ENCODE assay signal across 13 cellular contexts in the genomic region with DNA sequence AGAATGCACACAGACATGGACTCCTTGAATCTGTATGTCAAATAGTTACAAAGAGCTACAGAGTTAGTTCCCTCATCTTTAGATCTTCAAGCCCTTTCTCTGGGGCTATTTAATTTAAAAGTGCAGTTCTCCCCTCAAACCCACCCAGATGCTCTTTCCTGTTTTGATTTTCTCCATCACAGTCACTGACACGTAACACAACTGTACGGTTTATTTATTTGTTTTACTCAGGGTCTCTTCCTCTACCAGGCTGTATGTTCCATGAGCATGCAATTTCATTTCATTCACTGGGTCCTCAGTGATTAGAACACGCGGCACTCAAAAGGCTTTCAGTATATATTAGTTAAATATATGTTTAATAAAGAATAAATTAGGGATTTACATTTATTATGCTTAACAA.
A peak's percentile ranks its signal among the peaks of the same experiment; 100 is the strongest.
DNase-seq lines count a peak whose midpoint lies in the region; ATAC-seq lines count a peak whose summit lies in the region.
"Had no signal": no experiment of that assay in that cellular context is flagged by ENCODE, and none has a peak within 500 bp of the region (broad histone marks: within the 10 kb centered on the region; RNA-seq: fewer than 3 reads in every experiment).

No MANE protein-coding gene starts in this region.

- peaks cover 22% of the 10 kb centered on the region for H3K36me3 Mint-ChIP-seq in activated naive CD4-positive, alpha-beta T cell treated with anti-CD3 and anti-CD28 coated beads for 36 hours (ENCODE audit: low read depth)
- H3K36me3 Mint-ChIP-seq in T-helper 17 cell (ENCODE audit: low read depth), result no peaks in the 10 kb centered on the region
- peaks cover 10% of the 10 kb centered on the region for H3K36me3 Mint-ChIP-seq in effector memory CD8-positive, alpha-beta T cell (ENCODE audit: insufficient read depth)

- H3K27ac Mint-ChIP-seq in activated naive CD4-positive, alpha-beta T cell treated with anti-CD3 and anti-CD28 coated beads for 36 hours, result peak overlapping the region; percentile 94
- peak overlapping the region; percentile 97 for H3K27ac Mint-ChIP-seq in T-helper 17 cell
- peak overlapping the region; percentile 86 to 88 for H3K27ac Mint-ChIP-seq in effector memory CD8-positive, alpha-beta T cell
- peak overlapping the region in 1 of 2 donors; percentile 96 for H3K27ac Mint-ChIP-seq in stimulated activated naive CD8-positive, alpha-beta T cell treated with anti-CD3 and anti-CD28 coated beads, Interleukin-15, amount 100 ng/mL, for 72 hours

- H3K9me3 ChIP-seq in T-helper 17 cell (ENCODE audit: control insufficient read depth, low read length, poor library complexity, severe bottlenecking), result no peaks in the 10 kb centered on the region
- H3K9me3 ChIP-seq: ovary, thoracic aorta had no signal

- CTCF ChIA-PET in activated naive CD4-positive, alpha-beta T cell treated with anti-CD3 and anti-CD28 coated beads for 36 hours (lab: Charles Lee), result interaction anchor here (7.1 to 10.0 kb wide), 2 partner anchors 20 to 54 kb away, joined by 34 to 66 read pairs; no protein-coding TSS in a partner anchor

- H3K27me3 Mint-ChIP-seq in activated naive CD4-positive, alpha-beta T cell treated with anti-CD3 and anti-CD28 coated beads for 36 hours (ENCODE audit: low read depth), result no peaks in the 10 kb centered on the region
- H3K27me3 Mint-ChIP-seq in T-helper 17 cell, result no peaks in the 10 kb centered on the region
- no peaks in the 10 kb centered on the region for H3K27me3 Mint-ChIP-seq in effector memory CD8-positive, alpha-beta T cell
- H3K27me3 Mint-ChIP-seq in stimulated activated naive CD8-positive, alpha-beta T cell treated with anti-CD3 and anti-CD28 coated beads, Interleukin-15, amount 100 ng/mL, for 72 hours, result no peaks in the 10 kb centered on the region

- no peak for DNase-seq in activated naive CD4-positive, alpha-beta T cell treated with anti-CD3 and anti-CD28 coated beads for 36 hours
- DNase-seq in activated naive CD4-positive, alpha-beta T cell treated with Interleukin-2 at 50 U/mL for 16 hours, result no peak
- DNase-seq in T-helper 17 cell (no peak), islet precursor cell (no peak), left colon (no peak)
- DNase-seq in effector memory CD8-positive, alpha-beta T cell, result no peak
- no peak for DNase-seq in stimulated activated naive CD8-positive, alpha-beta T cell treated with anti-CD3 and anti-CD28 coated beads, Interleukin-15, amount 100 ng/mL, for 72 hours
- no peak for DNase-seq in stimulated activated CD4-positive, alpha-beta T cell treated with anti-CD3 and anti-CD28 coated beads, Interleukin-4, amount 100 ng/mL, for 24 hours
- DNase-seq: mesendoderm; NCI-H2171; ovary; stimulated activated CD4-positive, alpha-beta T cell treated with anti-CD3 and anti-CD28 coated beads, Interleukin-12 subunit alpha, Interleukin-12 subunit beta, amount 100 ng/mL, for 4 hours had no signal

- no peaks in the 10 kb centered on the region for H3K9me3 Mint-ChIP-seq in activated naive CD4-positive, alpha-beta T cell treated with anti-CD3 and anti-CD28 coated beads for 36 hours
- H3K9me3 Mint-ChIP-seq in effector memory CD8-positive, alpha-beta T cell, result no peaks in the 10 kb centered on the region
- H3K9me3 Mint-ChIP-seq in stimulated activated naive CD8-positive, alpha-beta T cell treated with anti-CD3 and anti-CD28 coated beads, Interleukin-15, amount 100 ng/mL, for 72 hours, result no peaks in the 10 kb centered on the region

- peak overlapping the region; percentile 82 for H3K4me3 Mint-ChIP-seq in activated naive CD4-positive, alpha-beta T cell treated with anti-CD3 and anti-CD28 coated beads for 36 hours
- H3K4me3 Mint-ChIP-seq in T-helper 17 cell, result peak overlapping the region; percentile 61
- H3K4me3 Mint-ChIP-seq in effector memory CD8-positive, alpha-beta T cell, result peak overlapping the region; percentile 75 to 80
- peak overlapping the region; percentile 54 to 91 for H3K4me3 Mint-ChIP-seq in stimulated activated naive CD8-positive, alpha-beta T cell treated with anti-CD3 and anti-CD28 coated beads, Interleukin-15, amount 100 ng/mL, for 72 hours

- H3K4me1 Mint-ChIP-seq in activated naive CD4-positive, alpha-beta T cell treated with anti-CD3 and anti-CD28 coated beads for 36 hours (ENCODE audit: low read depth), result peaks cover 58% of the 10 kb centered on the region
- H3K4me1 Mint-ChIP-seq in T-helper 17 cell, result peaks cover 65% of the 10 kb centered on the region
- H3K4me1 Mint-ChIP-seq in effector memory CD8-positive, alpha-beta T cell (ENCODE audit: low read depth in 2 of 2), result peaks cover 50 to 79% of the 10 kb centered on the region in 2 donors
- peaks cover 61% of the 10 kb centered on the region for H3K4me1 Mint-ChIP-seq in stimulated activated naive CD8-positive, alpha-beta T cell treated with anti-CD3 and anti-CD28 coated beads, Interleukin-15, amount 100 ng/mL, for 72 hours

- intact Hi-C loops in activated naive CD4-positive, alpha-beta T cell treated with anti-CD3 and anti-CD28 coated beads for 36 hours (cut with micrococcal nuclease), result loop anchor here (1.0 to 5.0 kb wide), 8 partner anchors 9 to 1005 kb away; no protein-coding TSS in a partner anchor
- intact Hi-C loops in left colon (cut with DNase I, micrococcal nuclease), result no loop called here

- ATAC-seq in T-helper 17 cell, result peak; percentile 1
- ATAC-seq in effector memory CD8-positive, alpha-beta T cell (replicated peaks), result no peak
- no peak for ATAC-seq in stimulated activated naive CD8-positive, alpha-beta T cell treated with anti-CD3 and anti-CD28 coated beads, Interleukin-15, amount 100 ng/mL, for 72 hours
- no peak for ATAC-seq in left colon
